8 cellular contexts compared by ENCODE assay signal in genomic region chr3:48561045-48561736, GRCh38. TPM values are rescaled to one million over a fixed set of nuclear protein-coding genes. Genes with fewer than 3 reads are reported as not detected.
A peak's percentile ranks its signal among the peaks of the same experiment; 100 is the strongest.
DNase-seq lines count a peak whose midpoint lies in the region; ATAC-seq lines count a peak whose summit lies in the region.

No MANE protein-coding gene starts in this region.

- DNase-seq in AG08396 (ENCODE audit: low spot score) = peak; percentile 82
- peak; percentile 40 for DNase-seq in iPS DF 19.7 (ENCODE audit: low read depth, low spot score)
- no peak for DNase-seq in immature natural killer cell
- DNase-seq in activated naive CD4-positive, alpha-beta T cell treated with anti-CD3 and anti-CD28 coated beads for 36 hours = no peak
- DNase-seq in natural killer cell treated with Interleukin-12 subunit alpha and Interleukin-12 subunit beta and Interleukin-15 and Interleukin-18, amount 100 ng/mL, for 72 hours (ENCODE audit: low spot score) = no peak

- peaks cover 49% of the 10 kb centered on the region for H3K4me1 ChIP-seq in HUES6 (ENCODE audit: control insufficient read depth, insufficient read depth, low read length)

- H3K4me3 Mint-ChIP-seq in stimulated activated memory B cell treated with anti-CD40 and anti-IgM and Interleukin-4, amounts not matched to agents 10 μg/mL and 1 μg/mL and 100 μg/mL, for 72 hours = peak overlapping the region; percentile 30
- H3K4me3 Mint-ChIP-seq in immature natural killer cell = no peak overlapping the region
- H3K4me3 Mint-ChIP-seq in activated naive CD4-positive, alpha-beta T cell treated with anti-CD3 and anti-CD28 coated beads for 36 hours = no peak overlapping the region
- no peak overlapping the region for H3K4me3 Mint-ChIP-seq in natural killer cell treated with Interleukin-12 subunit alpha and Interleukin-12 subunit beta and Interleukin-15 and Interleukin-18, amount 100 ng/mL, for 72 hours

- H3K27me3 Mint-ChIP-seq in stimulated activated memory B cell treated with anti-CD40 and anti-IgM and Interleukin-4, amounts not matched to agents 10 μg/mL and 1 μg/mL and 100 μg/mL, for 72 hours = no peaks in the 10 kb centered on the region
- H3K27me3 Mint-ChIP-seq in immature natural killer cell (ENCODE audit: low read depth in 3 of 3) = peaks cover 2 to 7% (median 5%) of the 10 kb centered on the region in 3 donors
- no peaks in the 10 kb centered on the region for H3K27me3 Mint-ChIP-seq in activated naive CD4-positive, alpha-beta T cell treated with anti-CD3 and anti-CD28 coated beads for 36 hours (ENCODE audit: low read depth)
- H3K27me3 Mint-ChIP-seq in natural killer cell treated with Interleukin-12 subunit alpha and Interleukin-12 subunit beta and Interleukin-15 and Interleukin-18, amount 100 ng/mL, for 72 hours = no peaks in the 10 kb centered on the region

- no peaks in the 10 kb centered on the region for H3K9me3 ChIP-seq in HUES6 (ENCODE audit: control insufficient read depth, insufficient read depth, low read depth, low read length)

- H3K27me3 ChIP-seq in HUES6 (ENCODE audit: control insufficient read depth, insufficient read depth, low read length) = no peaks in the 10 kb centered on the region

- H3K9ac ChIP-seq in HUES6 (ENCODE audit: low read length) = peak overlapping the region; percentile 54

- WGBS in adipose tissue, 3 donors = 35 to 49% (median 38%) methylated on average over 21 of the region's 21 CpGs

- no peaks in the 10 kb centered on the region for H3K36me3 Mint-ChIP-seq in stimulated activated memory B cell treated with anti-CD40 and anti-IgM and Interleukin-4, amounts not matched to agents 10 μg/mL and 1 μg/mL and 100 μg/mL, for 72 hours
- no peaks in the 10 kb centered on the region for H3K36me3 Mint-ChIP-seq in immature natural killer cell
- H3K36me3 Mint-ChIP-seq in activated naive CD4-positive, alpha-beta T cell treated with anti-CD3 and anti-CD28 coated beads for 36 hours (ENCODE audit: low read depth) = no peaks in the 10 kb centered on the region
- H3K36me3 Mint-ChIP-seq in natural killer cell treated with Interleukin-12 subunit alpha and Interleukin-12 subunit beta and Interleukin-15 and Interleukin-18, amount 100 ng/mL, for 72 hours = no peaks in the 10 kb centered on the region

- no peak overlapping the region for H3K27ac ChIP-seq in HUES6 (ENCODE audit: low read depth, low read length)
- H3K27ac ChIP-seq in adipose tissue (ENCODE audit: low read depth, low read length) = peak overlapping the region; percentile 22

- peak overlapping the region; percentile 14; the same call in 1 of the 2 replicates for H3K4me3 ChIP-seq in HUES6 (ENCODE audit: low read depth, low read length)

- peaks cover 56% of the 10 kb centered on the region for H3K4me1 Mint-ChIP-seq in stimulated activated memory B cell treated with anti-CD40 and anti-IgM and Interleukin-4, amounts not matched to agents 10 μg/mL and 1 μg/mL and 100 μg/mL, for 72 hours
- H3K4me1 Mint-ChIP-seq in immature natural killer cell = peaks cover 27 to 32% of the 10 kb centered on the region in 2 donors
- H3K4me1 Mint-ChIP-seq in activated naive CD4-positive, alpha-beta T cell treated with anti-CD3 and anti-CD28 coated beads for 36 hours (ENCODE audit: low read depth) = peaks cover 5% of the 10 kb centered on the region
- H3K4me1 Mint-ChIP-seq in natural killer cell treated with Interleukin-12 subunit alpha and Interleukin-12 subunit beta and Interleukin-15 and Interleukin-18, amount 100 ng/mL, for 72 hours (ENCODE audit: low read depth in 2 of 2) = peaks cover 41 to 51% of the 10 kb centered on the region in 2 donors

- intact Hi-C loops in activated naive CD4-positive, alpha-beta T cell treated with anti-CD3 and anti-CD28 coated beads for 36 hours (cut with micrococcal nuclease) = no loop called here

- CTCF ChIA-PET in activated naive CD4-positive, alpha-beta T cell treated with anti-CD3 and anti-CD28 coated beads for 36 hours (lab: Charles Lee) = interaction anchor here (0.7 to 1.6 kb wide), 2 partner anchors 125 to 736 kb away, joined by 6 to 8 read pairs; no protein-coding TSS in a partner anchor

- no peak for ATAC-seq in stimulated activated memory B cell treated with anti-CD40 and anti-IgM and Interleukin-4, amounts not matched to agents 10 μg/mL and 1 μg/mL and 100 μg/mL, for 72 hours
- no peak for ATAC-seq in natural killer cell treated with Interleukin-12 subunit alpha and Interleukin-12 subunit beta and Interleukin-15 and Interleukin-18, amount 100 ng/mL, for 72 hours

- H3K36me3 ChIP-seq in HUES6 (ENCODE audit: control insufficient read depth, insufficient read depth, low read length) = peaks cover 31% of the 10 kb centered on the region

- H3K9me3 Mint-ChIP-seq in stimulated activated memory B cell treated with anti-CD40 and anti-IgM and Interleukin-4, amounts not matched to agents 10 μg/mL and 1 μg/mL and 100 μg/mL, for 72 hours = no peaks in the 10 kb centered on the region
- H3K9me3 Mint-ChIP-seq in immature natural killer cell = no peaks in the 10 kb centered on the region
- no peaks in the 10 kb centered on the region for H3K9me3 Mint-ChIP-seq in activated naive CD4-positive, alpha-beta T cell treated with anti-CD3 and anti-CD28 coated beads for 36 hours
- H3K9me3 Mint-ChIP-seq in natural killer cell treated with Interleukin-12 subunit alpha and Interleukin-12 subunit beta and Interleukin-15 and Interleukin-18, amount 100 ng/mL, for 72 hours = no peaks in the 10 kb centered on the region

- no peak overlapping the region for H3K27ac Mint-ChIP-seq in stimulated activated memory B cell treated with anti-CD40 and anti-IgM and Interleukin-4, amounts not matched to agents 10 μg/mL and 1 μg/mL and 100 μg/mL, for 72 hours
- H3K27ac Mint-ChIP-seq in immature natural killer cell = no peak overlapping the region
- no peak overlapping the region for H3K27ac Mint-ChIP-seq in activated naive CD4-positive, alpha-beta T cell treated with anti-CD3 and anti-CD28 coated beads for 36 hours
- H3K27ac Mint-ChIP-seq in natural killer cell treated with Interleukin-12 subunit alpha and Interleukin-12 subunit beta and Interleukin-15 and Interleukin-18, amount 100 ng/mL, for 72 hours = no peak overlapping the region

RNA-seq across cellular contexts. Expression of gene UCN2, which starts 2.4 kb away (rescaled TPM):
- polyA plus RNA-seq in adipose tissue (under 1 TPM in 1 of 3 donors, not detected in 2; 0.04 TPM), immature natural killer cell (not detected)
- total RNA-seq in activated naive CD4-positive, alpha-beta T cell treated with anti-CD3 and anti-CD28 coated beads for 36 hours = not detected
- total RNA-seq in natural killer cell treated with Interleukin-12 subunit alpha and Interleukin-12 subunit beta and Interleukin-15 and Interleukin-18, amount 100 ng/mL, for 72 hours = not detected

RNA-seq across cellular contexts. Expression of gene PFKFB4, which starts 4.6 kb away (rescaled TPM):
- polyA plus RNA-seq in adipose tissue (1 to 10 TPM; 1.7 to 6.5 (median 5.2) TPM), immature natural killer cell (under 1 TPM in 2 of 3 donors, not detected in 1; 0.17 to 0.78 TPM)
- 1 to 10 TPM; 5.1 to 5.4 TPM for total RNA-seq in activated naive CD4-positive, alpha-beta T cell treated with anti-CD3 and anti-CD28 coated beads for 36 hours
- 10 to 100 TPM; 11.1 to 27.4 TPM for total RNA-seq in natural killer cell treated with Interleukin-12 subunit alpha and Interleukin-12 subunit beta and Interleukin-15 and Interleukin-18, amount 100 ng/mL, for 72 hours

RNA-seq across cellular contexts. Expression of gene COL7A1, which starts 33.9 kb away (rescaled TPM):
- polyA plus RNA-seq in adipose tissue (10 to 100 TPM in 1 of 3 donors, 1 to 10 TPM in 2; 1.4 to 10.3 (median 2.2) TPM), immature natural killer cell (not detected)
- total RNA-seq in activated naive CD4-positive, alpha-beta T cell treated with anti-CD3 and anti-CD28 coated beads for 36 hours = 1 to 10 TPM in 1 of 2 experiments, under 1 TPM in 1; 0.84 to 1.0 TPM
- 1 to 10 TPM; 1.5 to 1.8 TPM for total RNA-seq in natural killer cell treated with Interleukin-12 subunit alpha and Interleukin-12 subunit beta and Interleukin-15 and Interleukin-18, amount 100 ng/mL, for 72 hours

RNA-seq across cellular contexts. Expression of gene UQCRC1, which starts 48.3 kb away (rescaled TPM):
- polyA plus RNA-seq in adipose tissue (100 to 1,000 TPM; 122 to 214 (median 155) TPM), immature natural killer cell (100 to 1,000 TPM; 189 to 544 (median 231) TPM)
- total RNA-seq in activated naive CD4-positive, alpha-beta T cell treated with anti-CD3 and anti-CD28 coated beads for 36 hours = 100 to 1,000 TPM; 211 to 232 TPM
- total RNA-seq in natural killer cell treated with Interleukin-12 subunit alpha and Interleukin-12 subunit beta and Interleukin-15 and Interleukin-18, amount 100 ng/mL, for 72 hours = 100 to 1,000 TPM; 171 to 211 TPM

RNA-seq across cellular contexts. Expression of gene SHISA5, which starts 57.2 kb away (rescaled TPM):
- polyA plus RNA-seq in adipose tissue (100 to 1,000 TPM in 2 of 3 donors, 10 to 100 TPM in 1; 49.8 to 116 (median 111) TPM), immature natural killer cell (100 to 1,000 TPM; 351 to 618 (median 505) TPM)
- 10 to 100 TPM; 85.7 to 90.3 TPM for total RNA-seq in activated naive CD4-positive, alpha-beta T cell treated with anti-CD3 and anti-CD28 coated beads for 36 hours
- total RNA-seq in natural killer cell treated with Interleukin-12 subunit alpha and Interleukin-12 subunit beta and Interleukin-15 and Interleukin-18, amount 100 ng/mL, for 72 hours = 100 to 1,000 TPM in 1 of 2 donors, 10 to 100 TPM in 1; 88.4 to 126 TPM

Comparison
In these comparisons a context has a peak if more than half of its experiments do, and no peak if none do; other contexts are left out.
1. DNase-seq: peak in AG08396 (single experiment) and iPS DF 19.7 (single experiment); none in immature natural killer cell (0 of 3), activated naive CD4-positive, alpha-beta T cell treated with anti-CD3 and anti-CD28 coated beads for 36 hours (single experiment) and natural killer cell treated with Interleukin-12 subunit alpha and Interleukin-12 subunit beta and Interleukin-15 and Interleukin-18, amount 100 ng/mL, for 72 hours (single experiment).